Comparison of ENCODE assay signal across 8 cellular contexts in genomic region chr22:24060375-24060788, GRCh38. TPM values are rescaled to one million over a fixed set of nuclear protein-coding genes. Genes with fewer than 3 reads are reported as not detected.
DNase-seq lines count a peak whose midpoint lies in the region; ATAC-seq and TF ChIP-seq lines count a peak whose summit lies in the region.

No MANE protein-coding gene starts in this region.

- DNase-seq in CD8-positive, alpha-beta T cell = no peak
- DNase-seq in NCI-H446 treated with DMSO at 0.1 percent for 48 hours (lab: John Stamatoyannopoulos, UW) (peak; percentile 27), endodermal cell (no peak), neural crest cell (ENCODE audit: low read depth, low spot score) (no peak), GOT3 (lab: John Stamatoyannopoulos, UW) (no peak), NCI-H1105 (lab: John Stamatoyannopoulos, UW) (no peak), OCI-M1 (lab: John Stamatoyannopoulos, UW) (no peak)

- H3K27ac ChIP-seq in CD8-positive, alpha-beta T cell (ENCODE audit: low read depth, low read length) = peak overlapping the region; percentile 5
- H3K27ac ChIP-seq in endodermal cell (ENCODE audit: low read depth, low read length) = no peak overlapping the region

- intact Hi-C loops in CD8-positive, alpha-beta T cell (cut with DNase I, micrococcal nuclease) = loop anchor here in 1 of 2 experiments (10.0 kb wide), 1 partner anchor 106 kb away; no protein-coding TSS in a partner anchor

- CTCF ChIA-PET in CD8-positive, alpha-beta T cell (lab: Charles Lee) = interaction anchor here (0.8 to 0.9 kb wide), 2 partner anchors 15 to 104 kb away, joined by 3 to 5 read pairs; no protein-coding TSS in a partner anchor

- no peak overlapping the region for H3K9ac ChIP-seq in endodermal cell (ENCODE audit: extremely low read depth, low read length, poor library complexity, severe bottlenecking)

- peaks cover 59% of the 10 kb centered on the region for H3K36me3 ChIP-seq in CD8-positive, alpha-beta T cell (ENCODE audit: insufficient read depth, low read length)
- peaks cover 83% of the 10 kb centered on the region for H3K36me3 ChIP-seq in endodermal cell (ENCODE audit: control insufficient read depth, insufficient read depth, low read length)

- TF ChIP-seq CTCF in CD8-positive, alpha-beta T cell (IDR thresholded peaks at IDR 0.05) = no peak
- TF ChIP-seq CTCF in endodermal cell (conservative IDR thresholded peaks at IDR 0.05) = no peak
- no peak for TF ChIP-seq CTCF in neural crest cell (conservative IDR thresholded peaks at IDR 0.05)

- ATAC-seq in CD8-positive, alpha-beta T cell = peak; percentile 31
- no peak for ATAC-seq in stimulated activated memory B cell treated with anti-CD40 and anti-IgM and Interleukin-4, amounts not matched to agents 10 μg/mL and 1 μg/mL and 100 μg/mL, for 72 hours

- H3K27me3 Mint-ChIP-seq in CD8-positive, alpha-beta T cell (ENCODE audit: low read depth) = no peaks in the 10 kb centered on the region
- H3K27me3 Mint-ChIP-seq in endodermal cell (ENCODE audit: insufficient read depth) (no peaks in the 10 kb centered on the region), neural crest cell (ENCODE audit: low read depth) (no peaks in the 10 kb centered on the region)
- H3K27me3 Mint-ChIP-seq in stimulated activated memory B cell treated with anti-CD40 and anti-IgM and Interleukin-4, amounts not matched to agents 10 μg/mL and 1 μg/mL and 100 μg/mL, for 72 hours = no peaks in the 10 kb centered on the region

- H3K9me3 Mint-ChIP-seq in CD8-positive, alpha-beta T cell = no peaks in the 10 kb centered on the region
- H3K9me3 Mint-ChIP-seq in endodermal cell (peaks cover 5% of the 10 kb centered on the region), neural crest cell (no peaks in the 10 kb centered on the region)
- no peaks in the 10 kb centered on the region for H3K9me3 Mint-ChIP-seq in stimulated activated memory B cell treated with anti-CD40 and anti-IgM and Interleukin-4, amounts not matched to agents 10 μg/mL and 1 μg/mL and 100 μg/mL, for 72 hours

- H3K27me3 ChIP-seq in CD8-positive, alpha-beta T cell (ENCODE audit: insufficient read depth, low read length) = no peaks in the 10 kb centered on the region
- H3K27me3 ChIP-seq in endodermal cell (ENCODE audit: control insufficient read depth, insufficient read depth, low read length, poor library complexity, severe bottlenecking) = no peaks in the 10 kb centered on the region

- POLR2A ChIA-PET in CD8-positive, alpha-beta T cell (lab: Charles Lee) = interaction anchor here (0.6 to 2.2 kb wide), 3 partner anchors 50 to 1199 kb away, joined by 3 to 8 read pairs (median 3); partner anchors contain the start of gene CABIN1

- peaks cover 15% of the 10 kb centered on the region for H3K4me1 ChIP-seq in CD8-positive, alpha-beta T cell (ENCODE audit: insufficient read depth, low read length)
- H3K4me1 ChIP-seq in endodermal cell (ENCODE audit: control insufficient read depth, insufficient read depth, low read length) = no peaks in the 10 kb centered on the region

- peaks cover 88% of the 10 kb centered on the region for H3K36me3 Mint-ChIP-seq in CD8-positive, alpha-beta T cell
- H3K36me3 Mint-ChIP-seq in endodermal cell (ENCODE audit: low read depth) (peaks cover 92% of the 10 kb centered on the region), neural crest cell (ENCODE audit: low read depth) (peaks cover 36% of the 10 kb centered on the region)
- H3K36me3 Mint-ChIP-seq in stimulated activated memory B cell treated with anti-CD40 and anti-IgM and Interleukin-4, amounts not matched to agents 10 μg/mL and 1 μg/mL and 100 μg/mL, for 72 hours = peaks cover 85% of the 10 kb centered on the region

- H3K4me3 ChIP-seq in CD8-positive, alpha-beta T cell (ENCODE audit: low read depth, low read length) = no peak overlapping the region
- H3K4me3 ChIP-seq in endodermal cell (ENCODE audit: low read length) = no peak overlapping the region

- H3K4me1 Mint-ChIP-seq in CD8-positive, alpha-beta T cell (ENCODE audit: low read depth) = peaks cover 18% of the 10 kb centered on the region
- H3K4me1 Mint-ChIP-seq in endodermal cell (no peaks in the 10 kb centered on the region), neural crest cell (no peaks in the 10 kb centered on the region)
- H3K4me1 Mint-ChIP-seq in stimulated activated memory B cell treated with anti-CD40 and anti-IgM and Interleukin-4, amounts not matched to agents 10 μg/mL and 1 μg/mL and 100 μg/mL, for 72 hours = no peaks in the 10 kb centered on the region

- peak overlapping the region; percentile 18 for H3K4me3 Mint-ChIP-seq in CD8-positive, alpha-beta T cell
- H3K4me3 Mint-ChIP-seq in endodermal cell (no peak overlapping the region), neural crest cell (no peak overlapping the region)
- no peak overlapping the region for H3K4me3 Mint-ChIP-seq in stimulated activated memory B cell treated with anti-CD40 and anti-IgM and Interleukin-4, amounts not matched to agents 10 μg/mL and 1 μg/mL and 100 μg/mL, for 72 hours

- peak overlapping the region; percentile 88 for H3K27ac Mint-ChIP-seq in CD8-positive, alpha-beta T cell
- peak overlapping the region; percentile 33 for H3K27ac Mint-ChIP-seq in endodermal cell
- peak overlapping the region; percentile 88 for H3K27ac Mint-ChIP-seq in neural crest cell (ENCODE audit: unreplicated experiment)
- H3K27ac Mint-ChIP-seq in stimulated activated memory B cell treated with anti-CD40 and anti-IgM and Interleukin-4, amounts not matched to agents 10 μg/mL and 1 μg/mL and 100 μg/mL, for 72 hours = no peak overlapping the region

- whole genome bisulfite sequencing in endodermal cell (ENCODE audit: insufficient coverage in 1 of 2, insufficient read length in 1 of 2), 2 experiments = 95 to 100% methylated on average over 3 to 5 of the region's 5 CpGs

- H3K9me3 ChIP-seq in CD8-positive, alpha-beta T cell (ENCODE audit: low read length) = no peaks in the 10 kb centered on the region
- H3K9me3 ChIP-seq in endodermal cell (ENCODE audit: control insufficient read depth, low read length) = peaks cover 7% of the 10 kb centered on the region

RNA-seq across cellular contexts. Expression of gene CABIN1, which starts 49.3 kb away (rescaled TPM):
- total RNA-seq in CD8-positive, alpha-beta T cell = 100 to 1,000 TPM; 104 to 118 TPM
- total RNA-seq in endodermal cell (10 to 100 TPM; 87.0 to 93.3 TPM), neural crest cell (80.8 and 81.8 TPM in 2 replicates)
- 47.7 TPM for polyA plus RNA-seq in endodermal cell (2013, experiment 1 of 2)
- polyA plus RNA-seq in endodermal cell (2013, experiment 2 of 2) = 50.9 TPM

RNA-seq across cellular contexts. Expression of gene GSTT4, which starts 55.1 kb away (rescaled TPM):
- total RNA-seq in CD8-positive, alpha-beta T cell = not detected
- total RNA-seq in endodermal cell = not detected
- not detected for polyA plus RNA-seq in endodermal cell (2013, experiment 1 of 2)
- not detected for polyA plus RNA-seq in endodermal cell (2013, experiment 2 of 2)
- total RNA-seq in neural crest cell = not detected in 2 replicates
